Comparison of ENCODE assay signal across 9 cellular contexts in the genomic region with DNA sequence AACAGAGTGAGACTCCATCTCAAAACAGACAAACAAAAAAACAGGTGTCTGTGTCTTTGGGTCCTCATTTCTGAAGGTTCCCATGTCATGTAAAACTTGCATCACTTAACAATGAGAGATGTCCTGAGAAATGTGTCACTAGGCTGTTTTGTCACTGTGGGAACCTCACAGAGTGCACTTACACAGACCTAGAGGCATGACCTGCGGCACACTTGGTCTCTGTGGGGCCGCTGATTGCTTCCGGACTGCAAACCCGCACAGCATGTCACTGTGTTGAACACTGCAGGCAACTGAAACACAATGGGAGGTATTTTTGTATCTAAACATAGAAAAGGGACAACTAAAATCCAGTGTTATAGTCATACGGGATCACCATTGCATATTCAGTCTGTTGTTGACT. TPM values are rescaled to one million over a fixed set of nuclear protein-coding genes. Genes with fewer than 3 reads are reported as not detected.
DNase-seq lines count a peak whose midpoint lies in the region; ATAC-seq and TF ChIP-seq lines count a peak whose summit lies in the region.
"Had no signal": no experiment of that assay in that cellular context is flagged by ENCODE, and none has a peak within 500 bp of the region (broad histone marks: within the 10 kb centered on the region; RNA-seq: fewer than 3 reads in every experiment).

No MANE protein-coding gene starts in this region.

- ATAC-seq in GM18499 (IDR thresholded peaks at IDR 0.05; ENCODE audit: insufficient read depth, unreplicated experiment) (peak; percentile 40), GM21717 (IDR thresholded peaks at IDR 0.05; ENCODE audit: unreplicated experiment) (peak; percentile 47), GM21528 (IDR thresholded peaks at IDR 0.05; ENCODE audit: low FRiP score, unreplicated experiment) (no peak)
- peak; percentile 30 for ATAC-seq in naive thymus-derived CD4-positive, alpha-beta T cell

- H2AFZ ChIP-seq in OCI-LY3 (ENCODE audit: low read depth, low read length), result no peak overlapping the region

- H3K4me1 ChIP-seq in OCI-LY3 (ENCODE audit: low read length), result peaks cover 7% of the 10 kb centered on the region
- H3K4me1 ChIP-seq in naive thymus-derived CD4-positive, alpha-beta T cell (ENCODE audit: control insufficient read depth in 2 of 2, insufficient read depth in 2 of 2, low read length in 2 of 2), result peaks cover 16 to 18% of the 10 kb centered on the region in 2 donors
- no peaks in the 10 kb centered on the region for H3K4me1 ChIP-seq in prostate gland (replicated peaks)

- H3K27me3 ChIP-seq in OCI-LY3 (ENCODE audit: low read depth, low read length), result no peaks in the 10 kb centered on the region
- no peaks in the 10 kb centered on the region for H3K27me3 ChIP-seq in naive thymus-derived CD4-positive, alpha-beta T cell (ENCODE audit: control insufficient read depth in 2 of 2, insufficient read depth in 2 of 2, low read length in 2 of 2)
- H3K27me3 ChIP-seq in prostate gland (replicated peaks; ENCODE audit: insufficient read depth), result no peaks in the 10 kb centered on the region

- peak overlapping the region in 1 of 9 donors; percentile 86 for H3K27ac Mint-ChIP-seq in naive thymus-derived CD4-positive, alpha-beta T cell

- H3K9ac ChIP-seq in OCI-LY3 (ENCODE audit: low read length), result no peak overlapping the region

- H3K27me3 Mint-ChIP-seq in naive thymus-derived CD4-positive, alpha-beta T cell, result peaks cover 0 to 26% (median 21%) of the 10 kb centered on the region in 5 donors

- 83% methylated on average over 5 of the region's 5 CpGs for WGBS in prostate gland

- H3K4me1 Mint-ChIP-seq in naive thymus-derived CD4-positive, alpha-beta T cell, result peaks cover 23 to 43% (median 38%) of the 10 kb centered on the region in 7 donors

- H3K9me3 ChIP-seq in OCI-LY3 (ENCODE audit: insufficient read depth, low read length) (no peaks in the 10 kb centered on the region), prostate gland (no peaks in the 10 kb centered on the region)
- H3K9me3 ChIP-seq in naive thymus-derived CD4-positive, alpha-beta T cell (ENCODE audit: control insufficient read depth in 2 of 3, low read length in 3 of 3), result no peaks in the 10 kb centered on the region

- no peak for DNase-seq in naive thymus-derived CD4-positive, alpha-beta T cell
- DNase-seq in Kasumi-1 (lab: John Stamatoyannopoulos, UW) (no peak), prostate gland (ENCODE audit: low spot score) (no peak), foreskin melanocyte (no peak)
- DNase-seq: NCI-H446 treated with DMSO at 0.1 percent for 48 hours had no signal

- H3K4me3 ChIP-seq in OCI-LY3 (ENCODE audit: low read length) (peak overlapping the region; percentile 75), prostate gland (no peak overlapping the region)
- H3K4me3 ChIP-seq in naive thymus-derived CD4-positive, alpha-beta T cell (ENCODE audit: low read length), result peak overlapping the region; percentile 31

- H3K9me3 Mint-ChIP-seq in naive thymus-derived CD4-positive, alpha-beta T cell, result no peaks in the 10 kb centered on the region

- H4K20me1 ChIP-seq in OCI-LY3 (ENCODE audit: insufficient read depth, low read length), result no peaks in the 10 kb centered on the region

- H3K79me2 ChIP-seq in OCI-LY3 (ENCODE audit: low read length), result no peaks in the 10 kb centered on the region

- H3K36me3 ChIP-seq in OCI-LY3 (replicated peaks; ENCODE audit: low read depth, low read length) (no peaks in the 10 kb centered on the region), prostate gland (no peaks in the 10 kb centered on the region)
- no peaks in the 10 kb centered on the region for H3K36me3 ChIP-seq in naive thymus-derived CD4-positive, alpha-beta T cell (ENCODE audit: control insufficient read depth in 2 of 3, insufficient read depth in 3 of 3, low read length in 3 of 3)

- H3K27ac ChIP-seq in OCI-LY3 (ENCODE audit: low read length), result no peak overlapping the region
- no peak overlapping the region for H3K27ac ChIP-seq in naive thymus-derived CD4-positive, alpha-beta T cell (ENCODE audit: low read depth, low read length)
- no peak overlapping the region for H3K27ac ChIP-seq in prostate gland

- CTCF ChIA-PET in naive thymus-derived CD4-positive, alpha-beta T cell (lab: Charles Lee), result no interaction called here

- POLR2A ChIA-PET in naive thymus-derived CD4-positive, alpha-beta T cell (lab: Charles Lee), result no interaction called here

- TF ChIP-seq POLR2A in prostate gland (IDR thresholded peaks at IDR 0.05), result no peak

- TF ChIP-seq CTCF in OCI-LY3 (IDR thresholded peaks at IDR 0.05; ENCODE audit: low read depth, low read length) (no peak), prostate gland (IDR thresholded peaks at IDR 0.05) (no peak)

- H3K4me2 ChIP-seq in OCI-LY3 (ENCODE audit: low read length), result peak overlapping the region; percentile 75

- peaks cover 0 to 3% (median 0%) of the 10 kb centered on the region in 5 donors for H3K36me3 Mint-ChIP-seq in naive thymus-derived CD4-positive, alpha-beta T cell

- H3K4me3 Mint-ChIP-seq in naive thymus-derived CD4-positive, alpha-beta T cell, result peak overlapping the region in 9 of 10 donors; percentile 10 to 92 (median 83)

- intact Hi-C loops in naive thymus-derived CD4-positive, alpha-beta T cell (cut with micrococcal nuclease), result loop anchor here in 1 of 2 donors (5.0 kb wide), 1 partner anchor 45 kb away; a partner anchor contains a TSS
- intact Hi-C loops in prostate gland (cut with DNase I), result loop anchor here (10.0 kb wide), 1 partner anchor 87 kb away; no protein-coding TSS in a partner anchor

RNA-seq across cellular contexts. Expression of a gene that starts 42.3 kb away (rescaled TPM):
- 10 to 100 TPM; 14.9 to 17.2 (median 16.5) TPM for total RNA-seq in naive thymus-derived CD4-positive, alpha-beta T cell
- polyA plus RNA-seq in naive thymus-derived CD4-positive, alpha-beta T cell, result 1 to 10 TPM; 1.9 to 3.6 TPM
- total RNA-seq in prostate gland, result 10 to 100 TPM; 26.0 to 67.9 TPM

Comparison
In these comparisons a context has a peak if more than half of its experiments do, and no peak if none do; other contexts are left out.
1. H3K4me3 ChIP-seq: peak in OCI-LY3 (single experiment) and naive thymus-derived CD4-positive, alpha-beta T cell (single experiment); none in prostate gland (0 of 2).